In the genomic region with DNA sequence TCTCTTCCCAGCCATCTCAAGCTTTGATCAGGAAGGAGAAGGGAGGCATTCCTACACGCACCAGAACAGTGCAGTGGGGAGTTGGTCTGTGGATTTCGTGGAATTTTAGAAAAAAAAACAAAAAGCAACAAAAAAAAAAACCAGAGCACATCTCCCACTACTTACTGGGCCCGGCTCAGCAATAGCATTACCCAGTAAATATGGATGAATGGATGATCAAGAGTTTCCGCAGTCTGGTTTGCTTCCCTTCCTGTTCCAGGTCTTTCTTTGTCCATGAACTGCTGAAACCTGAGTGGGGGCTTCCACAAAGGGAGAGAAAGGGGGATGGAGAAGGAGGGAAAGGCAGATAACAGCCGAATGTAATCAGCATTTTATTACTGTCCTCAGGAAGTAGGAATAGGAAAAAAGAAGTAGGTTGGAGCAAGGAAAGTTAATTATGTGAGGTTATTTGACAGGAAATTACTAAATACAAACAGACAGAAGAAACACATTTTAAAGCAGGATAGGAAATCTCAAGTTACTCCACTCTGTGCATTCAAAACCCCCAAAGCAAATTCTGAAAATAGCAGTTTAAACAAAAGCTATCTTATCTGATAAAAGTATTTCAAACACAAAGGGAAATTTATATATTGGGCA, we compare ENCODE assay signal across 16 cellular contexts.
A peak's percentile ranks its signal among the peaks of the same experiment; 100 is the strongest.
DNase-seq lines count a peak whose midpoint lies in the region; ATAC-seq, FAIRE-seq and TF ChIP-seq lines count a peak whose summit lies in the region.
"Had no signal": no experiment of that assay in that cellular context is flagged by ENCODE, and none has a peak within 500 bp of the region (broad histone marks: within the 10 kb centered on the region; RNA-seq: fewer than 3 reads in every experiment).

No MANE protein-coding gene starts in this region.

- FAIRE-seq in A549 (lab: Jason Lieb, UNC), result no peak
- FAIRE-seq: islet of Langerhans had no signal

- WGBS in A549 (ENCODE audit: missing lambda C conversion rate), result 45% methylated on average over 5 of the region's 5 CpGs

- peak overlapping the region; percentile 28; the same call in 2 of the 3 replicates for H3K4me2 ChIP-seq in A549

- H3K4me3 ChIP-seq in A549 (no peak overlapping the region), HUES6 (ENCODE audit: low read depth, low read length) (no peak overlapping the region), ascending aorta (no peak overlapping the region), H7 (ENCODE audit: insufficient read depth, low read depth, low read length) (no peak overlapping the region)
- H3K4me3 ChIP-seq: transverse colon had no signal

- no peak for DNase-seq in A549 (ENCODE audit: low read depth in 1 of 2, low spot score in 1 of 2)
- DNase-seq in ascending aorta (ENCODE audit: low spot score in 2 of 2), result no peak
- DNase-seq in kidney glomerular epithelial cell (lab: John Stamatoyannopoulos, UW), result peak; percentile 60
- DNase-seq in NCI-H446 (lab: John Stamatoyannopoulos, UW), result no peak
- DNase-seq in H7, result no peak
- no peak for DNase-seq in GOT3 (lab: John Stamatoyannopoulos, UW)
- DNase-seq in activated CD4-positive, alpha-beta T cell treated with anti-CD3 and anti-CD28 coated beads, Interleukin-2, amount 50 U/mL, for 4 hours, result no peak
- DNase-seq: activated CD4-positive, alpha-beta T cell treated with anti-CD3 and anti-CD28 coated beads for 1 hour; activated T-cell treated with anti-CD3 and anti-CD28 coated beads, Interleukin-2, amount 50 U/mL, for 24 hours; amygdala; DMS 273 treated with DMSO at 0.1 percent for 48 hours; effector CD8-positive, alpha-beta T cell; foreskin melanocyte; transverse colon had no signal

- CTCF ChIA-PET in A549 (lab: Yijun Ruan, JAX), result no interaction called here

- POLR2A ChIA-PET in A549 (lab: Yijun Ruan, JAX), result no interaction called here

- H3K9me3 ChIP-seq in A549 (no peaks in the 10 kb centered on the region), HUES6 (ENCODE audit: control insufficient read depth, insufficient read depth, low read depth, low read length) (no peaks in the 10 kb centered on the region), ascending aorta (no peaks in the 10 kb centered on the region)
- H3K9me3 ChIP-seq: transverse colon had no signal

- no peak for TF ChIP-seq RAD21 in A549 (conservative IDR thresholded peaks at IDR 0.05 in 1 of 2, IDR thresholded peaks at IDR 0.05 in 1 of 2)

- peaks cover 45% of the 10 kb centered on the region for H3K4me1 ChIP-seq in A549
- peaks cover 23% of the 10 kb centered on the region for H3K4me1 ChIP-seq in HUES6 (ENCODE audit: control insufficient read depth, insufficient read depth, low read length)
- H3K4me1 ChIP-seq in ascending aorta, result peaks cover 0 to 7% of the 10 kb centered on the region in 2 donors

- intact Hi-C loops in ascending aorta (cut with DNase I), result loop anchor here (10.0 kb wide), 1 partner anchor 353 kb away; the partner anchor contains the start of gene SOX4

- H3K27ac ChIP-seq in A549 (peak overlapping the region; percentile 45 to 70; a peak in 5 of 6 replicates), HUES6 (ENCODE audit: low read depth, low read length) (peak overlapping the region; percentile 10; the same call in 1 of the 2 replicates), ascending aorta (peak overlapping the region; percentile 1 to 16)
- H3K27ac ChIP-seq: transverse colon had no signal

- H3K9ac ChIP-seq in HUES6 (ENCODE audit: low read length), result no peak overlapping the region

- no peak for TF ChIP-seq CTCF in A549 (IDR thresholded peaks at IDR 0.05)
- no peak for TF ChIP-seq CTCF in ascending aorta (IDR thresholded peaks at IDR 0.05)

- TF ChIP-seq EP300 in A549 (IDR thresholded peaks at IDR 0.05), result no peak

- H3K36me3 ChIP-seq in HUES6 (ENCODE audit: control insufficient read depth, insufficient read depth, low read length), result no peaks in the 10 kb centered on the region
- H3K36me3 ChIP-seq in ascending aorta, result no peaks in the 10 kb centered on the region
- no peaks in the 10 kb centered on the region for H3K36me3 ChIP-seq in H7 (replicated peaks; ENCODE audit: control insufficient read depth, insufficient read depth, low read length)
- H3K36me3 ChIP-seq: transverse colon had no signal

- no peak for ATAC-seq in A549

- TF ChIP-seq POLR2A in A549 (IDR thresholded peaks at IDR 0.05; ENCODE audit: low read length), result no peak

- H3K27me3 ChIP-seq in HUES6 (ENCODE audit: control insufficient read depth, insufficient read depth, low read length) (no peaks in the 10 kb centered on the region), ascending aorta (no peaks in the 10 kb centered on the region), H7 (ENCODE audit: control insufficient read depth, insufficient read depth, low read length) (no peaks in the 10 kb centered on the region)
- H3K27me3 ChIP-seq: transverse colon had no signal

TF ChIP-seq in A549, 52 proteins besides CTCF, POLR2A, EP300 and RAD21:
- TF ChIP-seq MAZ (IDR thresholded peaks at IDR 0.05; ENCODE audit: borderline replicate concordance, low read depth, low read length) (no peak), POLR2AphosphoS2 (conservative IDR thresholded peaks at IDR 0.05; ENCODE audit: low read length) (no peak), GATA3 (IDR thresholded peaks at IDR 0.05; ENCODE audit: borderline replicate concordance) (no peak), CBX2 (IDR thresholded peaks at IDR 0.05; ENCODE audit: borderline replicate concordance, low read depth) (no peak), RCOR1 (IDR thresholded peaks at IDR 0.05; ENCODE audit: low read depth, low read length) (no peak), HEYL (CRISPR knock-in tag; IDR thresholded peaks at IDR 0.05) (no peak), ZC3H11A (IDR thresholded peaks at IDR 0.05) (no peak), SREBF2 (IDR thresholded peaks at IDR 0.05) (no peak), CEBPB (IDR thresholded peaks at IDR 0.05) (no peak), CHD2 (IDR thresholded peaks at IDR 0.05; ENCODE audit: low read length, partially characterized antibody) (no peak), ZNF302 (CRISPR knock-in tag; IDR thresholded peaks at IDR 0.05) (no peak), ESRRA (IDR thresholded peaks at IDR 0.05; ENCODE audit: borderline replicate concordance, low read length) (no peak), FOXS1 (CRISPR knock-in tag; IDR thresholded peaks at IDR 0.05) (no peak), BHLHE40 (IDR thresholded peaks at IDR 0.05; ENCODE audit: low read depth, low read length) (no peak), BCL3 (IDR thresholded peaks at IDR 0.05) (no peak), ZSCAN20 (CRISPR knock-in tag; IDR thresholded peaks at IDR 0.05) (no peak)
- TF ChIP-seq, protein P1, sequence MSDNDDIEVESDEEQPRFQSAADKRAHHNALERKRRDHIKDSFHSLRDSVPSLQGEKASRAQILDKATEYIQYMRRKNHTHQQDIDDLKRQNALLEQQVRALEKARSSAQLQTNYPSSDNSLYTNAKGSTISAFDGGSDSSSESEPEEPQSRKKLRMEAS (IDR thresholded peaks at IDR 0.05), result no peak
- TF ChIP-seq, protein P2, sequence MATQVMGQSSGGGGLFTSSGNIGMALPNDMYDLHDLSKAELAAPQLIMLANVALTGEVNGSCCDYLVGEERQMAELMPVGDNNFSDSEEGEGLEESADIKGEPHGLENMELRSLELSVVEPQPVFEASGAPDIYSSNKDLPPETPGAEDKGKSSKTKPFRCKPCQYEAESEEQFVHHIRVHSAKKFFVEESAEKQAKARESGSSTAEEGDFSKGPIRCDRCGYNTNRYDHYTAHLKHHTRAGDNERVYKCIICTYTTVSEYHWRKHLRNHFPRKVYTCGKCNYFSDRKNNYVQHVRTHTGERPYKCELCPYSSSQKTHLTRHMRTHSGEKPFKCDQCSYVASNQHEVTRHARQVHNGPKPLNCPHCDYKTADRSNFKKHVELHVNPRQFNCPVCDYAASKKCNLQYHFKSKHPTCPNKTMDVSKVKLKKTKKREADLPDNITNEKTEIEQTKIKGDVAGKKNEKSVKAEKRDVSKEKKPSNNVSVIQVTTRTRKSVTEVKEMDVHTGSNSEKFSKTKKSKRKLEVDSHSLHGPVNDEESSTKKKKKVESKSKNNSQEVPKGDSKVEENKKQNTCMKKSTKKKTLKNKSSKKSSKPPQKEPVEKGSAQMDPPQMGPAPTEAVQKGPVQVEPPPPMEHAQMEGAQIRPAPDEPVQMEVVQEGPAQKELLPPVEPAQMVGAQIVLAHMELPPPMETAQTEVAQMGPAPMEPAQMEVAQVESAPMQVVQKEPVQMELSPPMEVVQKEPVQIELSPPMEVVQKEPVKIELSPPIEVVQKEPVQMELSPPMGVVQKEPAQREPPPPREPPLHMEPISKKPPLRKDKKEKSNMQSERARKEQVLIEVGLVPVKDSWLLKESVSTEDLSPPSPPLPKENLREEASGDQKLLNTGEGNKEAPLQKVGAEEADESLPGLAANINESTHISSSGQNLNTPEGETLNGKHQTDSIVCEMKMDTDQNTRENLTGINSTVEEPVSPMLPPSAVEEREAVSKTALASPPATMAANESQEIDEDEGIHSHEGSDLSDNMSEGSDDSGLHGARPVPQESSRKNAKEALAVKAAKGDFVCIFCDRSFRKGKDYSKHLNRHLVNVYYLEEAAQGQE (IDR thresholded peaks at IDR 0.05), result no peak
